ENCODE assay signal across 26 cellular contexts in the genomic region with DNA sequence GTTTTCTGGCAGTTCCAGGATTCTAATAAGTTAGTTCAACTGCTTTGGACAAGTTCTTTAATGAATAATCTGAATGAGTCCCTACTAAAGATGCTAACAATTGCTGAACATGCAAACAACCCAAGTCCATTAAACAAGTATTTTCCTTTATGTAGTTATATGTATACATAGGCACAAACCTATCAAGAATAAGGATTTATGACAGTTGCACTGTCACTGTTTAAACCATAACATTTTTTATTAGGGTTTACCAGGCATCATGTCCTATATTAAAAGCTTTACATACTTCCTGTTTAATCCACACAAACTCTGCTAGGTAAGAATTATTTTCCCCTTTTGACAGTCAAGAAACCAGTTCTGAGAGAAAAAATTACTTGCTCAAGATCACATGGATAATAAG.
"Had no signal": no experiment of that assay in that cellular context is flagged by ENCODE, and none has a peak within 500 bp of the region (broad histone marks: within the 10 kb centered on the region; RNA-seq: fewer than 3 reads in every experiment).

No MANE protein-coding gene starts in this region.

- ATAC-seq: naive thymus-derived CD4-positive, alpha-beta T cell; natural killer cell treated with Interleukin-12 subunit alpha and Interleukin-12 subunit beta and Interleukin-15 and Interleukin-18, amount 100 ng/mL, for 72 hours; pancreas; right cardiac atrium; sciatic nerve; stimulated activated naive B cell treated with anti-CD40 and anti-IgM and Interleukin-4, amounts not matched to agents 10 μg/mL and 1 μg/mL and 100 μg/mL, for 72 hours; stimulated activated naive CD8-positive, alpha-beta T cell treated with anti-CD3 and anti-CD28 coated beads, Interleukin-15, Interleukin-2, amounts not matched to agents 100 U/mL and 50 U/mL, for 24 hours; upper lobe of right lung had no signal

- DNase-seq: hippocampal formation; kidney; left ventricle myocardium inferior; mesendoderm; naive thymus-derived CD4-positive, alpha-beta T cell; nucleus accumbens; pancreas; posterior cingulate gyrus; retina; right cardiac atrium; stimulated activated CD4-positive, alpha-beta T cell treated with anti-CD3 and anti-CD28 coated beads, Interleukin-12 subunit alpha, Interleukin-12 subunit beta, amount 100 ng/mL, for 4 hours; stimulated activated CD4-positive, alpha-beta T cell treated with anti-CD3 and anti-CD28 coated beads, Interleukin-15, amount 100 ng/mL, for 24 hours; stimulated activated CD4-positive, alpha-beta T cell treated with anti-CD3 and anti-CD28 coated beads, Interleukin-2, amount 100 ng/mL, for 24 hours; stimulated activated CD4-positive, alpha-beta T cell treated with anti-CD3 and anti-CD28 coated beads, Interleukin-4, amount 100 ng/mL, for 1 hour; stimulated activated naive B cell treated with anti-CD40 and anti-IgM and Interleukin-4, amounts not matched to agents 10 μg/mL and 1 μg/mL and 100 μg/mL, for 72 hours; stimulated activated naive CD8-positive, alpha-beta T cell treated with anti-CD3 and anti-CD28 coated beads, Interleukin-15, Interleukin-2, amounts not matched to agents 100 U/mL and 50 U/mL, for 24 hours; tibial artery; trophoblast cell; upper lobe of right lung had no signal

- H3K4me3 ChIP-seq: left ventricle myocardium inferior, lung, pancreas, prostate gland, skin epidermis, suprapubic skin, thoracic aorta, tibial artery, upper lobe of right lung had no signal

- H3K9me3 ChIP-seq: left ventricle myocardium inferior, pancreas, prostate gland, suprapubic skin, thoracic aorta, tibial artery, upper lobe of right lung had no signal

- H3K4me1 ChIP-seq: left ventricle myocardium inferior, pancreas, prostate gland, suprapubic skin, upper lobe of right lung had no signal

- H3K36me3 ChIP-seq: left ventricle myocardium inferior, pancreas, prostate gland, suprapubic skin, thoracic aorta, tibial artery, upper lobe of right lung had no signal

- H3K27ac ChIP-seq: left ventricle myocardium inferior, pancreas, prostate gland, skin epidermis, suprapubic skin, thoracic aorta, tibial artery, upper lobe of right lung had no signal
